ENCODE assay signal across 12 cellular contexts in the genomic region with DNA sequence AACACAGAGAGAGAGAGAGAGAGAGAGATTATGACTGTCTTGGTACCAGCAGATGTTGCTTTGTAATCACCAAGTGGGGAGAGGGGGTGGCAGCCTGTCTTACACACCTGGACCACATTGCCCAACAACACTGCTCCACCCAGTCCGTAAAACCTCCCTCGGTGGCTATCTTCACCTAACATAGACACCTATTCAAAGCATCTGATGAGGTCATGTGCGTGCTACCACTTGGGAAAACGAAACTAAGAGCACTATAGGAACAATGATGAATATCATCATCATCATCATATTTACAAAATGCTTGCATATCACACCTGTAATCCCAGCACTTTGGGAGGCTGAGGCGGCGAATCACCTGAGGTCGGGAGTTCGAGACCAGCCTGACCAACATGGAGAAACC. TPM values are rescaled to one million over a fixed set of nuclear protein-coding genes. Genes with fewer than 3 reads are reported as not detected.
"Had no signal": no experiment of that assay in that cellular context is flagged by ENCODE, and none has a peak within 500 bp of the region (broad histone marks: within the 10 kb centered on the region; RNA-seq: fewer than 3 reads in every experiment).

No MANE protein-coding gene starts in this region.

- DNase-seq: effector memory CD4-positive, alpha-beta T cell; gastrocnemius medialis; islet precursor cell; mammary epithelial cell; natural killer cell; stimulated activated CD4-positive, alpha-beta T cell treated with anti-CD3 and anti-CD28 coated beads, Interleukin-4, amount 100 ng/mL, for 24 hours; tibial artery had no signal

- ATAC-seq: gastrocnemius medialis; left lobe of liver; natural killer cell; stimulated activated memory B cell treated with anti-CD40 and anti-IgM and Interleukin-4, amounts not matched to agents 10 μg/mL and 1 μg/mL and 100 μg/mL, for 72 hours had no signal

RNA-seq across cellular contexts. Expression of gene SALL4, which starts 24.1 kb away (rescaled TPM):
- total RNA-seq: esophagus muscularis mucosa, gastrocnemius medialis, myocyte, right atrium auricular region had no signal
